ENCODE assay signal across 18 cellular contexts in genomic region chr16:82996814-82997213, GRCh38.
"Had no signal": no experiment of that assay in that cellular context is flagged by ENCODE, and none has a peak within 500 bp of the region (broad histone marks: within the 10 kb centered on the region; RNA-seq: fewer than 3 reads in every experiment).

No MANE protein-coding gene starts in this region.

- H3K36me3 ChIP-seq: adrenal gland, breast epithelium, Peyer's patch had no signal

- H3K4me3 ChIP-seq: breast epithelium had no signal

- H3K9me3 ChIP-seq: adrenal gland, breast epithelium, Peyer's patch had no signal

- DNase-seq: activated CD4-positive, alpha-beta T cell treated with anti-CD3 and anti-CD28 coated beads for 4 hours; activated CD8-positive, alpha-beta memory T cell treated with anti-CD3 and anti-CD28 coated beads, Interleukin-2, amount 50 U/mL, for 4 hours; activated CD8-positive, alpha-beta T cell treated with anti-CD3 and anti-CD28 coated beads for 36 hours; activated naive CD4-positive, alpha-beta T cell treated with anti-CD3 and anti-CD28 coated beads, Interleukin-2, amount 50 U/mL, for 16 hours; activated naive CD8-positive, alpha-beta T cell treated with anti-CD3 and anti-CD28 coated beads, Interleukin-2, amount 10 ng/mL, durations not matched to agents 7 days and 5 days; activated T-cell treated with anti-CD3 and anti-CD28 coated beads, Interleukin-2, amount 50 U/mL, for 72 hours; anterior cingulate cortex; caudate nucleus; NCI-H1092; NCI-H1930; NCI-H2171; NCI-H2227 treated with DMSO at 0.1 percent for 48 hours; NCI-H526 had no signal

- H3K27me3 ChIP-seq: adrenal gland, breast epithelium, Peyer's patch had no signal

- H3K4me1 ChIP-seq: breast epithelium had no signal

- H3K27ac ChIP-seq: breast epithelium, RWPE1 had no signal

- ATAC-seq: activated CD4-positive, CD25-positive, alpha-beta regulatory T cell treated with anti-CD3 and anti-CD28 coated beads, Interleukin-2, amount 50 U/mL, for 24 hours had no signal
